19 cellular contexts compared by ENCODE assay signal in genomic region chr3:37816271-37816670, GRCh38. TPM values are rescaled to one million over a fixed set of nuclear protein-coding genes. Genes with fewer than 3 reads are reported as not detected.
A peak's percentile ranks its signal among the peaks of the same experiment; 100 is the strongest.
DNase-seq lines count a peak whose midpoint lies in the region; ATAC-seq and TF ChIP-seq lines count a peak whose summit lies in the region.
"Had no signal": no experiment of that assay in that cellular context is flagged by ENCODE, and none has a peak within 500 bp of the region (broad histone marks: within the 10 kb centered on the region; RNA-seq: fewer than 3 reads in every experiment).

No MANE protein-coding gene starts in this region.

- H3K4me3 Mint-ChIP-seq in HFFc6 (no peak overlapping the region), endothelial cell (ENCODE audit: unreplicated experiment) (peak overlapping the region; percentile 63)
- H3K4me3 Mint-ChIP-seq in activated T-cell treated with anti-CD3 and anti-CD28 coated beads, Interleukin-2, amount 50 U/mL, for 72 hours = no peak overlapping the region

- ATAC-seq in activated T-cell treated with anti-CD3 and anti-CD28 coated beads, Interleukin-2, amount 50 U/mL, for 72 hours (replicated peaks in 1 of 2) = no peak

- no peak overlapping the region for H2BK15ac ChIP-seq in neuronal stem cell (ENCODE audit: low read length)

- H3K27ac Mint-ChIP-seq in HFFc6 (no peak overlapping the region), endothelial cell (ENCODE audit: unreplicated experiment) (no peak overlapping the region)
- H3K27ac Mint-ChIP-seq in activated T-cell treated with anti-CD3 and anti-CD28 coated beads, Interleukin-2, amount 50 U/mL, for 72 hours = no peak overlapping the region

- no peak overlapping the region for H2AK5ac ChIP-seq in neuronal stem cell (ENCODE audit: low read depth, low read length)

- no peaks in the 10 kb centered on the region for H3K27me3 ChIP-seq in neuronal stem cell (ENCODE audit: control insufficient read depth in 3 of 3, insufficient read depth in 3 of 3, low read depth in 1 of 3, low read length in 3 of 3)
- H3K27me3 ChIP-seq: BE2C, SJCRH30 had no signal

- no peak overlapping the region for H3K18ac ChIP-seq in neuronal stem cell (ENCODE audit: low read length)

- DNase-seq in AG08395 (ENCODE audit: low spot score) = peak; percentile 27
- peak; percentile 8 for DNase-seq in HFFc6
- DNase-seq in endothelial cell (ENCODE audit: low spot score) = no peak
- DNase-seq in fibroblast of villous mesenchyme (ENCODE audit: low read depth) = peak; percentile 13
- no peak for DNase-seq in activated T-cell treated with anti-CD3 and anti-CD28 coated beads, Interleukin-2, amount 50 U/mL, for 72 hours
- DNase-seq in NCI-H2196 treated with DMSO at 0.1 percent for 48 hours (lab: John Stamatoyannopoulos, UW; ENCODE audit: unreplicated experiment) = no peak
- DNase-seq in neuronal stem cell (ENCODE audit: low spot score) = no peak
- no peak for DNase-seq in NCI-H2171 (lab: John Stamatoyannopoulos, UW)
- DNase-seq: BE2C, DMS53, EL, GF-D8, Kasumi-1, NCI-H1694 treated with DMSO at 0.1 percent for 48 hours, NCI-H2081 treated with DMSO at 0.1 percent for 48 hours, NCI-H2227 treated with DMSO at 0.1 percent for 48 hours, NCI-H524, SJCRH30 had no signal

- H3K9me3 Mint-ChIP-seq in HFFc6 (no peaks in the 10 kb centered on the region), endothelial cell (ENCODE audit: unreplicated experiment) (no peaks in the 10 kb centered on the region)
- H3K9me3 Mint-ChIP-seq in activated T-cell treated with anti-CD3 and anti-CD28 coated beads, Interleukin-2, amount 50 U/mL, for 72 hours = no peaks in the 10 kb centered on the region

- H3K9me3 ChIP-seq in neuronal stem cell (replicated peaks in 1 of 2; ENCODE audit: control insufficient read depth in 2 of 2, insufficient read depth in 1 of 2, low read depth in 1 of 2, low read length in 2 of 2) = no peaks in the 10 kb centered on the region
- H3K9me3 ChIP-seq: BE2C, SJCRH30 had no signal

- H2BK5ac ChIP-seq in neuronal stem cell (ENCODE audit: low read length) = no peak overlapping the region

- WGBS in neuronal stem cell (ENCODE audit: extremely low coverage in 2 of 2, insufficient read length in 2 of 2, insufficient replicate concordance in 1 of 2), 2 donors = no CpG with 5 or more reads among the region's 2 CpGs

- no peak overlapping the region for H2BK12ac ChIP-seq in neuronal stem cell (ENCODE audit: low read length)

- no peak overlapping the region for H3K9ac ChIP-seq in neuronal stem cell (ENCODE audit: low read depth, low read length, poor library complexity)

- H3K79me1 ChIP-seq in neuronal stem cell (ENCODE audit: low read depth, low read length) = no peaks in the 10 kb centered on the region

- no peaks in the 10 kb centered on the region for H3K36me3 Mint-ChIP-seq in HFFc6 (ENCODE audit: low read depth)
- peaks cover 58% of the 10 kb centered on the region for H3K36me3 Mint-ChIP-seq in endothelial cell (ENCODE audit: low read depth, unreplicated experiment)
- no peaks in the 10 kb centered on the region for H3K36me3 Mint-ChIP-seq in activated T-cell treated with anti-CD3 and anti-CD28 coated beads, Interleukin-2, amount 50 U/mL, for 72 hours (ENCODE audit: insufficient read depth in 2 of 2)

- no peak overlapping the region for H4K91ac ChIP-seq in neuronal stem cell (ENCODE audit: low read depth, low read length, poor library complexity)

- H3K4me3 ChIP-seq in fibroblast of villous mesenchyme (ENCODE audit: low read depth, low read length) = no peak overlapping the region
- H3K4me3 ChIP-seq in neuronal stem cell (ENCODE audit: low read length in 2 of 2) = no peak overlapping the region
- H3K4me3 ChIP-seq: SJCRH30 had no signal

- no peaks in the 10 kb centered on the region for H3K4me1 ChIP-seq in neuronal stem cell (ENCODE audit: control insufficient read depth in 2 of 2, insufficient read depth in 1 of 2, low read depth in 1 of 2, low read length in 2 of 2)
- H3K4me1 ChIP-seq: SJCRH30 had no signal

- TF ChIP-seq CTCF in HFFc6 (IDR thresholded peaks at IDR 0.05) = no peak
- no peak for TF ChIP-seq CTCF in endothelial cell (IDR thresholded peaks at IDR 0.05; ENCODE audit: unreplicated experiment)
- no peak for TF ChIP-seq CTCF in fibroblast of villous mesenchyme (IDR thresholded peaks at IDR 0.05; ENCODE audit: insufficient read depth, low read depth, low read length)

- no peak overlapping the region for H2BK120ac ChIP-seq in neuronal stem cell (ENCODE audit: low read depth, low read length)

- H3K4me1 Mint-ChIP-seq in HFFc6 (ENCODE audit: low read depth) = peaks cover 9% of the 10 kb centered on the region; the same call in 1 of the 2 replicates
- peaks cover 19% of the 10 kb centered on the region for H3K4me1 Mint-ChIP-seq in endothelial cell (ENCODE audit: unreplicated experiment)
- no peaks in the 10 kb centered on the region for H3K4me1 Mint-ChIP-seq in activated T-cell treated with anti-CD3 and anti-CD28 coated beads, Interleukin-2, amount 50 U/mL, for 72 hours (ENCODE audit: low read depth)

- no peak overlapping the region for H3K4me2 ChIP-seq in neuronal stem cell (ENCODE audit: insufficient read depth, low read length, poor library complexity, severe bottlenecking)

- no peak overlapping the region for H2AFZ ChIP-seq in neuronal stem cell (ENCODE audit: low read length)

- H3K36me3 ChIP-seq in neuronal stem cell (replicated peaks in 1 of 2; ENCODE audit: control insufficient read depth in 2 of 2, insufficient read depth in 2 of 2, low read length in 2 of 2) = no peaks in the 10 kb centered on the region
- H3K36me3 ChIP-seq: BE2C, SJCRH30 had no signal

- H3K4ac ChIP-seq in neuronal stem cell (ENCODE audit: low read length) = no peak overlapping the region

- H3K14ac ChIP-seq in neuronal stem cell (ENCODE audit: low read length) = no peak overlapping the region

- no peak overlapping the region for H3K27ac ChIP-seq in neuronal stem cell (replicated peaks; ENCODE audit: low read length)
- H3K27ac ChIP-seq: 22Rv1, SJCRH30 had no signal

- no peaks in the 10 kb centered on the region for H3K27me3 Mint-ChIP-seq in HFFc6 (ENCODE audit: insufficient read depth)
- H3K27me3 Mint-ChIP-seq in endothelial cell (ENCODE audit: unreplicated experiment) = peaks cover 12% of the 10 kb centered on the region
- no peaks in the 10 kb centered on the region for H3K27me3 Mint-ChIP-seq in activated T-cell treated with anti-CD3 and anti-CD28 coated beads, Interleukin-2, amount 50 U/mL, for 72 hours (ENCODE audit: low read depth)

- H4K8ac ChIP-seq in neuronal stem cell (ENCODE audit: low read depth, low read length) = no peak overlapping the region

- H3K23ac ChIP-seq in neuronal stem cell (ENCODE audit: low read depth, low read length, poor library complexity) = no peak overlapping the region

RNA-seq across cellular contexts. Expression of gene CTDSPL, which starts 45.4 kb away (rescaled TPM):
- 10 to 100 TPM; 30.3 to 38.8 (median 36.2) TPM for total RNA-seq in HFFc6 (2021; fragmentation: NEBNext Ultra II Directional; extraction: Animal tissue kit (Norgen Biotek cat#: 25700))
- 71.4 TPM for total RNA-seq in endothelial cell (ENCODE audit: unreplicated experiment)
- 31.6 and 61.7 TPM in 2 replicates for total RNA-seq in fibroblast of villous mesenchyme
- total RNA-seq in activated T-cell treated with anti-CD3 and anti-CD28 coated beads, Interleukin-2, amount 50 U/mL, for 72 hours = 1 to 10 TPM; 6.3 to 7.0 TPM
- polyA plus RNA-seq in neuronal stem cell (2013, experiment 1 of 2) = 34.6 TPM
- 34.7 TPM for polyA plus RNA-seq in neuronal stem cell (2013, experiment 2 of 2)

Comparison
In these comparisons a context has a peak if more than half of its experiments do, and no peak if none do; other contexts are left out.
1. DNase-seq: peak in AG08395 (single experiment), HFFc6 (single experiment) and fibroblast of villous mesenchyme (single experiment); none in endothelial cell (single experiment), activated T-cell treated with anti-CD3 and anti-CD28 coated beads, Interleukin-2, amount 50 U/mL, for 72 hours (0 of 2), NCI-H2196 treated with DMSO at 0.1 percent for 48 hours (single experiment), neuronal stem cell (single experiment) and NCI-H2171 (single experiment).